In genomic region chr17:38926290-38927070, GRCh38 we compare ENCODE assay signal across 10 cellular contexts. TPM values are rescaled to one million over a fixed set of nuclear protein-coding genes. Genes with fewer than 3 reads are reported as not detected.
DNase-seq lines count a peak whose midpoint lies in the region; ATAC-seq and TF ChIP-seq lines count a peak whose summit lies in the region.
"Had no signal": no experiment of that assay in that cellular context is flagged by ENCODE, and none has a peak within 500 bp of the region (broad histone marks: within the 10 kb centered on the region; RNA-seq: fewer than 3 reads in every experiment).

No MANE protein-coding gene starts in this region.

- H3K79me1 ChIP-seq in mesenchymal stem cell (replicated peaks; ENCODE audit: low read length, poor library complexity, severe bottlenecking) = peaks cover 4% of the 10 kb centered on the region

- no peak overlapping the region for H3K4ac ChIP-seq in mesenchymal stem cell (ENCODE audit: low read depth in 1 of 2, low read length in 2 of 2)

- no peak for TF ChIP-seq CTCF in glutamatergic neuron (IDR thresholded peaks at IDR 0.05; ENCODE audit: partially characterized antibody, unreplicated experiment)

- no peak overlapping the region for H2AK5ac ChIP-seq in mesenchymal stem cell (ENCODE audit: low read length, severe bottlenecking)

- peak; percentile 93 to 94 for ATAC-seq in activated T-cell treated with anti-CD3 and anti-CD28 coated beads, Interleukin-2, amount 50 U/mL, for 72 hours (replicated peaks in 1 of 2)

- no peaks in the 10 kb centered on the region for H3K27me3 Mint-ChIP-seq in activated T-cell treated with anti-CD3 and anti-CD28 coated beads, Interleukin-2, amount 50 U/mL, for 72 hours (ENCODE audit: low read depth)
- no peaks in the 10 kb centered on the region for H3K27me3 Mint-ChIP-seq in activated CD4-positive, alpha-beta memory T cell treated with anti-CD3 and anti-CD28 coated beads, Interleukin-2, amount 10 ng/mL, durations not matched to agents 7 days and 5 days
- no peaks in the 10 kb centered on the region for H3K27me3 Mint-ChIP-seq in glutamatergic neuron (ENCODE audit: unreplicated experiment)
- H3K27me3 Mint-ChIP-seq: dendritic cell treated with granulocyte-macrophage colony-stimulating factor and Interleukin-4, amounts not matched to agents 40 ng/mL and 50 ng/mL, for 4 days had no signal

- POLR2A ChIA-PET in activated CD4-positive, alpha-beta memory T cell treated with anti-CD3 and anti-CD28 coated beads, Interleukin-2, amount 10 ng/mL, durations not matched to agents 7 days and 5 days (lab: Charles Lee) = interaction anchor here (0.5 to 4.4 kb wide), 4 partner anchors 8 to 72 kb away, joined by 3 to 20 read pairs (median 8); partner anchors contain the start of genes LASP1 and RPL23

- H3K4me3 Mint-ChIP-seq in activated T-cell treated with anti-CD3 and anti-CD28 coated beads, Interleukin-2, amount 50 U/mL, for 72 hours = peak overlapping the region; percentile 61 to 69
- no peak overlapping the region for H3K4me3 Mint-ChIP-seq in activated CD4-positive, alpha-beta memory T cell treated with anti-CD3 and anti-CD28 coated beads, Interleukin-2, amount 10 ng/mL, durations not matched to agents 7 days and 5 days
- H3K4me3 Mint-ChIP-seq in glutamatergic neuron (ENCODE audit: unreplicated experiment) = no peak overlapping the region
- H3K4me3 Mint-ChIP-seq: dendritic cell treated with granulocyte-macrophage colony-stimulating factor and Interleukin-4, amounts not matched to agents 40 ng/mL and 50 ng/mL, for 4 days had no signal

- no peak overlapping the region for H4K91ac ChIP-seq in mesenchymal stem cell (ENCODE audit: low read length)

- no peak overlapping the region for H2AFZ ChIP-seq in mesenchymal stem cell (ENCODE audit: low read depth, low read length)

- H3K27ac ChIP-seq in mesenchymal stem cell (ENCODE audit: low read length, poor library complexity, severe bottlenecking) = no peak overlapping the region

- peaks cover 36% of the 10 kb centered on the region for H3K4me1 Mint-ChIP-seq in activated T-cell treated with anti-CD3 and anti-CD28 coated beads, Interleukin-2, amount 50 U/mL, for 72 hours (ENCODE audit: low read depth)
- H3K4me1 Mint-ChIP-seq in activated CD4-positive, alpha-beta memory T cell treated with anti-CD3 and anti-CD28 coated beads, Interleukin-2, amount 10 ng/mL, durations not matched to agents 7 days and 5 days = peaks cover 29% of the 10 kb centered on the region
- peaks cover 8% of the 10 kb centered on the region for H3K4me1 Mint-ChIP-seq in glutamatergic neuron (ENCODE audit: low read depth, unreplicated experiment)

- H3K9me3 ChIP-seq in mesenchymal stem cell (ENCODE audit: control insufficient read depth, low read length) = no peaks in the 10 kb centered on the region

- H2BK12ac ChIP-seq in mesenchymal stem cell (ENCODE audit: low read length in 2 of 2) = no peak overlapping the region

- peak overlapping the region; percentile 37 for H3K9ac ChIP-seq in mesenchymal stem cell (ENCODE audit: low read length)

- no peak overlapping the region for H3K23ac ChIP-seq in mesenchymal stem cell (ENCODE audit: low read length in 2 of 2)

- no peak overlapping the region for H2BK15ac ChIP-seq in mesenchymal stem cell (ENCODE audit: low read depth, poor library complexity, severe bottlenecking)

- no peak overlapping the region for H3K14ac ChIP-seq in mesenchymal stem cell (ENCODE audit: low read length in 2 of 2)

- DNase-seq in AML-193 (lab: John Stamatoyannopoulos, UW) (peak; percentile 98 to 99), mesenchymal stem cell (peak; percentile 68), NCI-H1092 (lab: John Stamatoyannopoulos, UW) (no peak), NCI-H128 (lab: John Stamatoyannopoulos, UW; ENCODE audit: unreplicated experiment) (no peak), glutamatergic neuron (no peak)
- DNase-seq in Jurkat, Clone E6-1 (ENCODE audit: low read depth, low spot score) = peak; percentile 86
- peak; percentile 22 to 36 for DNase-seq in activated T-cell treated with anti-CD3 and anti-CD28 coated beads, Interleukin-2, amount 50 U/mL, for 72 hours
- DNase-seq in activated CD4-positive, alpha-beta memory T cell treated with anti-CD3 and anti-CD28 coated beads, Interleukin-2, amount 10 ng/mL, durations not matched to agents 7 days and 5 days = no peak
- DNase-seq: midbrain had no signal

- CTCF ChIA-PET in activated CD4-positive, alpha-beta memory T cell treated with anti-CD3 and anti-CD28 coated beads, Interleukin-2, amount 10 ng/mL, durations not matched to agents 7 days and 5 days (lab: Charles Lee) = interaction anchor here (1.0 to 1.7 kb wide), 3 partner anchors 28 to 238 kb away, joined by 3 to 6 read pairs (median 4); no protein-coding TSS in a partner anchor

- H3K4me2 ChIP-seq in mesenchymal stem cell (ENCODE audit: low read length, poor library complexity, severe bottlenecking) = no peak overlapping the region

- H3K36me3 ChIP-seq in mesenchymal stem cell (ENCODE audit: control insufficient read depth in 1 of 2, insufficient read depth in 2 of 2, low read depth in 1 of 2, low read length in 2 of 2) = peaks cover 7 to 9% of the 10 kb centered on the region in 2 experiments

- 100% methylated on average over 2 of the region's 2 CpGs for WGBS in mesenchymal stem cell

- peak overlapping the region; percentile 80 for H3K27ac Mint-ChIP-seq in activated T-cell treated with anti-CD3 and anti-CD28 coated beads, Interleukin-2, amount 50 U/mL, for 72 hours
- no peak overlapping the region for H3K27ac Mint-ChIP-seq in activated CD4-positive, alpha-beta memory T cell treated with anti-CD3 and anti-CD28 coated beads, Interleukin-2, amount 10 ng/mL, durations not matched to agents 7 days and 5 days
- H3K27ac Mint-ChIP-seq in glutamatergic neuron (ENCODE audit: unreplicated experiment) = no peak overlapping the region
- H3K27ac Mint-ChIP-seq: dendritic cell treated with granulocyte-macrophage colony-stimulating factor and Interleukin-4, amounts not matched to agents 40 ng/mL and 50 ng/mL, for 4 days had no signal

- H3K4me1 ChIP-seq in mesenchymal stem cell (ENCODE audit: control insufficient read depth, insufficient read depth, low read depth, low read length) = peaks cover 16% of the 10 kb centered on the region

- H3K18ac ChIP-seq in mesenchymal stem cell (ENCODE audit: low read depth in 1 of 2, low read length in 2 of 2) = peak overlapping the region in 1 of 2 experiments; percentile 33

- no peaks in the 10 kb centered on the region for H3K9me3 Mint-ChIP-seq in activated T-cell treated with anti-CD3 and anti-CD28 coated beads, Interleukin-2, amount 50 U/mL, for 72 hours
- H3K9me3 Mint-ChIP-seq in activated CD4-positive, alpha-beta memory T cell treated with anti-CD3 and anti-CD28 coated beads, Interleukin-2, amount 10 ng/mL, durations not matched to agents 7 days and 5 days = no peaks in the 10 kb centered on the region
- peaks cover 2% of the 10 kb centered on the region for H3K9me3 Mint-ChIP-seq in glutamatergic neuron (ENCODE audit: unreplicated experiment)
- H3K9me3 Mint-ChIP-seq: dendritic cell treated with granulocyte-macrophage colony-stimulating factor and Interleukin-4, amounts not matched to agents 40 ng/mL and 50 ng/mL, for 4 days had no signal

- H3K4me3 ChIP-seq in Jurkat, Clone E6-1 (ENCODE audit: low read length) = no peak overlapping the region
- no peak overlapping the region for H3K4me3 ChIP-seq in mesenchymal stem cell (ENCODE audit: insufficient read depth in 1 of 2, low read depth in 1 of 2, low read length in 2 of 2)

- H2BK120ac ChIP-seq in mesenchymal stem cell (ENCODE audit: low read depth, low read length) = no peak overlapping the region

- no peaks in the 10 kb centered on the region for H3K36me3 Mint-ChIP-seq in activated T-cell treated with anti-CD3 and anti-CD28 coated beads, Interleukin-2, amount 50 U/mL, for 72 hours (ENCODE audit: insufficient read depth in 2 of 2)
- H3K36me3 Mint-ChIP-seq in activated CD4-positive, alpha-beta memory T cell treated with anti-CD3 and anti-CD28 coated beads, Interleukin-2, amount 10 ng/mL, durations not matched to agents 7 days and 5 days (ENCODE audit: low read depth) = no peaks in the 10 kb centered on the region
- H3K36me3 Mint-ChIP-seq in glutamatergic neuron (ENCODE audit: unreplicated experiment) = no peaks in the 10 kb centered on the region

- H4K8ac ChIP-seq in mesenchymal stem cell (ENCODE audit: low read length) = no peak overlapping the region

- H3K27me3 ChIP-seq in mesenchymal stem cell (ENCODE audit: control insufficient read depth in 1 of 2, insufficient read depth in 1 of 2, low read length in 2 of 2) = no peaks in the 10 kb centered on the region

- no peak overlapping the region for H2BK5ac ChIP-seq in mesenchymal stem cell (ENCODE audit: low read depth, low read length, poor library complexity, severe bottlenecking)

RNA-seq across cellular contexts. Expression of gene FBXO47, which starts 40.7 kb away (rescaled TPM):
- not detected for polyA plus RNA-seq in Jurkat, Clone E6-1 (2012; ENCODE audit: insufficient read depth, insufficient read length)
- total RNA-seq in activated T-cell treated with anti-CD3 and anti-CD28 coated beads, Interleukin-2, amount 50 U/mL, for 72 hours = under 1 TPM in 1 of 2 donors, not detected in 1; 0.16 TPM
- not detected for polyA plus RNA-seq in mesenchymal stem cell (2013, experiment 1 of 2)
- polyA plus RNA-seq in mesenchymal stem cell (2013, experiment 2 of 2) = not detected
- not detected for total RNA-seq in activated CD4-positive, alpha-beta memory T cell treated with anti-CD3 and anti-CD28 coated beads, Interleukin-2, amount 10 ng/mL, durations not matched to agents 7 days and 5 days
- total RNA-seq in glutamatergic neuron (ENCODE audit: unreplicated experiment) = not detected

RNA-seq across cellular contexts. Expression of gene LASP1, which starts 56.6 kb away (rescaled TPM):
- polyA plus RNA-seq in Jurkat, Clone E6-1 (2012; ENCODE audit: insufficient read depth, insufficient read length) = 90.9 TPM
- 100 to 1,000 TPM; 160 to 172 TPM for total RNA-seq in activated T-cell treated with anti-CD3 and anti-CD28 coated beads, Interleukin-2, amount 50 U/mL, for 72 hours
- polyA plus RNA-seq in mesenchymal stem cell (2013, experiment 1 of 2) = 223 TPM
- polyA plus RNA-seq in mesenchymal stem cell (2013, experiment 2 of 2) = 220 TPM
- 100 to 1,000 TPM; 193 to 196 TPM for total RNA-seq in activated CD4-positive, alpha-beta memory T cell treated with anti-CD3 and anti-CD28 coated beads, Interleukin-2, amount 10 ng/mL, durations not matched to agents 7 days and 5 days
- total RNA-seq in glutamatergic neuron (ENCODE audit: unreplicated experiment) = 66.6 TPM

Comparison
In these comparisons a context has a peak if more than half of its experiments do, and no peak if none do; other contexts are left out.
1. DNase-seq: peak in AML-193 (2 of 2), Jurkat, Clone E6-1 (single experiment), activated T-cell treated with anti-CD3 and anti-CD28 coated beads, Interleukin-2, amount 50 U/mL, for 72 hours (2 of 2) and mesenchymal stem cell (single experiment); none in NCI-H1092 (single experiment), activated CD4-positive, alpha-beta memory T cell treated with anti-CD3 and anti-CD28 coated beads, Interleukin-2, amount 10 ng/mL, durations not matched to agents 7 days and 5 days (single experiment), NCI-H128 (single experiment) and glutamatergic neuron (single experiment).
2. H3K4me3 Mint-ChIP-seq: peak in activated T-cell treated with anti-CD3 and anti-CD28 coated beads, Interleukin-2, amount 50 U/mL, for 72 hours (2 of 2); none in activated CD4-positive, alpha-beta memory T cell treated with anti-CD3 and anti-CD28 coated beads, Interleukin-2, amount 10 ng/mL, durations not matched to agents 7 days and 5 days (single experiment) and glutamatergic neuron (single experiment).